8 cellular contexts compared by ENCODE assay signal in the genomic region with DNA sequence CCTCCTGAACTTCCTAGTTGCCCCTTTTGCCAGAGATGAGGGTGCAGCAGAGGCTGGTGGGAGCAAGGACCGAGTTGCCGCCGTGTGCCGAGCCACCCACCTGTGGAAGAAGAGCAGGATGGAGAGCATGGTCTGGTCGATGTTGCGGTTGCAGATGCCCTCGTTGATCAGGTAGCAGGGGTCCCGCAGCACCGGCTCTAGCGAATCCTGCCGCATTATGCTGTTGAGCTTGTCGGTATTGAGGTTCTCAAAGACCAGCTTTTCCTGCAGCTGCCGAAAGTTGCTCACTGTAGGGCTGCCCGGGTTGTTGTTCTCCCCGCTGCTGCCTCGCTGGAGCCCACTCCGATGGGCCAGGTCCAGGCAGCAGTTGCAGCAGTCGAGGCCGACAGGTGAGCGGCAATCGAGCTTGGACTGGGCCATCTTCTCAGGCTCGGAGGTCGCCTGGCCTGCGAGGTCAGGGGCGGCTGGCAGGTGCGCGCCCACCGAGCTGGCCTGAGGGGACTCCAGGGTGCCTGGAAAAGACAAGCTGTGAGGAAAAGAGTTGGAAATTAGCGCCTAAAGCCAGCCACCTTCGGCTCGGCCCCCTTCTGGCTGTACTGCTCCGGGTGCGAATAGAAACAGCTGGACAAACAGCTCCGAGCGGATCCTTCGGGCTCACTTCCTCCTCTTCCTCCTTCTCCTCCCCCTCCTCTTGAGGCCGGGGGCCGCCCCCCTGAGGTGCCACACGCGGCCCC. TPM values are rescaled to one million over a fixed set of nuclear protein-coding genes. Genes with fewer than 3 reads are reported as not detected.
DNase-seq lines count a peak whose midpoint lies in the region; ATAC-seq and TF ChIP-seq lines count a peak whose summit lies in the region.

No MANE protein-coding gene starts in this region.

- H3K36me3 ChIP-seq in H7 (replicated peaks; ENCODE audit: control insufficient read depth, insufficient read depth, low read length) (no peaks in the 10 kb centered on the region), Peyer's patch (no peaks in the 10 kb centered on the region), osteoblast (ENCODE audit: insufficient read depth, low read length) (no peaks in the 10 kb centered on the region)

- DNase-seq in CD4-positive, alpha-beta T cell, result peak in 1 of 10 experiments; percentile 4
- DNase-seq in H7 (peak; percentile 43), Peyer's patch (peak in 1 of 3 donors; percentile 53), epithelial cell of proximal tubule (ENCODE audit: low read depth) (no peak), osteoblast (ENCODE audit: insufficient read length, low spot score, missing footprints) (no peak), GM03348 (ENCODE audit: low spot score) (no peak), Kasumi-1 (lab: John Stamatoyannopoulos, UW) (no peak), hepatic stellate cell (ENCODE audit: low spot score) (no peak)

- CTCF ChIA-PET in CD4-positive, alpha-beta T cell (lab: Charles Lee), result interaction anchor here (1.3 to 4.9 kb wide), 4 partner anchors 57 to 117 kb away, joined by 3 to 92 read pairs (median 44); no protein-coding TSS in a partner anchor

- intact Hi-C loops in CD4-positive, alpha-beta T cell (cut with DNase I, micrococcal nuclease), result loop anchor here in 1 of 2 experiments (2.0 to 10.0 kb wide), 7 partner anchors 32 to 878 kb away; partner anchors contain the start of genes MID2 and RBM41

- H4K20me1 ChIP-seq in osteoblast (ENCODE audit: insufficient read depth, low read length), result no peaks in the 10 kb centered on the region

- H3K4me3 ChIP-seq in H7 (ENCODE audit: insufficient read depth, low read depth, low read length) (peak overlapping the region; percentile 54), Peyer's patch (peak overlapping the region; percentile 47 to 76 (median 54)), epithelial cell of proximal tubule (ENCODE audit: low read depth, low read length) (peak overlapping the region; percentile 63), osteoblast (ENCODE audit: insufficient read depth, low read length) (peak overlapping the region; percentile 65)

- ATAC-seq in CD4-positive, alpha-beta T cell (ENCODE audit: poor library complexity), result no peak

- no peaks in the 10 kb centered on the region for H3K79me2 ChIP-seq in osteoblast (ENCODE audit: insufficient read depth, low read length)

- H3K4me1 ChIP-seq in Peyer's patch (peaks cover 0 to 4% (median 0%) of the 10 kb centered on the region in 4 donors), osteoblast (ENCODE audit: insufficient read depth, low read length) (no peaks in the 10 kb centered on the region)

- no peaks in the 10 kb centered on the region for H3K9me3 ChIP-seq in CD4-positive, alpha-beta T cell (ENCODE audit: control insufficient read depth, low read length)
- H3K9me3 ChIP-seq in Peyer's patch (no peaks in the 10 kb centered on the region), osteoblast (ENCODE audit: low read depth, low read length) (no peaks in the 10 kb centered on the region)

- H3K36me3 Mint-ChIP-seq in CD4-positive, alpha-beta T cell (ENCODE audit: low read depth), result peaks cover 17% of the 10 kb centered on the region

- H3K27me3 ChIP-seq in CD4-positive, alpha-beta T cell (ENCODE audit: control insufficient read depth, insufficient read depth, low read length), result no peaks in the 10 kb centered on the region
- H3K27me3 ChIP-seq in H7 (ENCODE audit: control insufficient read depth, insufficient read depth, low read length) (peaks cover 36% of the 10 kb centered on the region), Peyer's patch (no peaks in the 10 kb centered on the region), osteoblast (ENCODE audit: insufficient read depth, low read length) (peaks cover 29% of the 10 kb centered on the region)

- peak overlapping the region; percentile 84 for H3K4me2 ChIP-seq in osteoblast (ENCODE audit: insufficient read depth, low read length)

- TF ChIP-seq CTCF in CD4-positive, alpha-beta T cell (IDR thresholded peaks at IDR 0.05), result no peak
- TF ChIP-seq CTCF in Peyer's patch (IDR thresholded peaks at IDR 0.05) (no peak), epithelial cell of proximal tubule (conservative IDR thresholded peaks at IDR 0.05; ENCODE audit: low read depth, low read length) (no peak), osteoblast (IDR thresholded peaks at IDR 0.05; ENCODE audit: extremely low read depth, low read depth, low read length) (no peak)

- no peak for TF ChIP-seq POLR2A in Peyer's patch (IDR thresholded peaks at IDR 0.05)

- H3K4me1 Mint-ChIP-seq in CD4-positive, alpha-beta T cell (ENCODE audit: low read depth), result peaks cover 32% of the 10 kb centered on the region

- no peaks in the 10 kb centered on the region for H3K9me3 Mint-ChIP-seq in CD4-positive, alpha-beta T cell

- peak overlapping the region; percentile 52 for H2AFZ ChIP-seq in osteoblast (ENCODE audit: low read length)

- peak overlapping the region; percentile 87 for H3K4me3 Mint-ChIP-seq in CD4-positive, alpha-beta T cell

- H3K27ac Mint-ChIP-seq in CD4-positive, alpha-beta T cell, result peak overlapping the region; percentile 80

- no peaks in the 10 kb centered on the region for H3K27me3 Mint-ChIP-seq in CD4-positive, alpha-beta T cell

- POLR2A ChIA-PET in CD4-positive, alpha-beta T cell (lab: Charles Lee), result interaction anchor here (1.1 to 4.6 kb wide), 9 partner anchors 31 to 147 kb away, joined by 3 to 68 read pairs (median 18); partner anchors contain the start of gene PRPS1

- no peak overlapping the region for H3K27ac ChIP-seq in CD4-positive, alpha-beta T cell (ENCODE audit: low read depth, low read length)
- H3K27ac ChIP-seq in Peyer's patch (peak overlapping the region; percentile 68 to 85 (median 78)), osteoblast (ENCODE audit: low read depth, low read length) (no peak overlapping the region)

RNA-seq across cellular contexts. Expression of gene TSC22D3, which starts 0.4 kb away (rescaled TPM):
- 1,000 to 10,000 TPM; 3,132 to 3,144 TPM for total RNA-seq in CD4-positive, alpha-beta T cell
- total RNA-seq in H7 (2014; rRNA removed; shearing (Covaris generic)), result 46.2 and 55.0 TPM in 2 replicates
- total RNA-seq in Peyer's patch, result 1,000 to 10,000 TPM in 1 of 4 donors, 100 to 1,000 TPM in 3; 185 to 1,146 (median 313) TPM
- total RNA-seq in epithelial cell of proximal tubule, result 18.7 and 32.9 TPM in 2 replicates
- 57.2 and 62.2 TPM in 2 replicates for total RNA-seq in osteoblast

RNA-seq across cellular contexts. Expression of gene NCBP2L, which starts 2.4 kb away (rescaled TPM):
- total RNA-seq in CD4-positive, alpha-beta T cell, result not detected
- not detected in 2 replicates for total RNA-seq in H7 (2014; rRNA removed; shearing (Covaris generic))
- total RNA-seq in Peyer's patch (not detected), epithelial cell of proximal tubule (not detected in 2 replicates), osteoblast (not detected in 2 replicates)

RNA-seq across cellular contexts. Expression of gene MID2, which starts 50.5 kb away (rescaled TPM):
- 10 to 100 TPM; 15.7 to 16.9 TPM for total RNA-seq in CD4-positive, alpha-beta T cell
- 8.4 and 9.4 TPM in 2 replicates for total RNA-seq in H7 (2014; rRNA removed; shearing (Covaris generic))
- 10 to 100 TPM in 1 of 4 donors, 1 to 10 TPM in 3; 4.9 to 10.2 (median 8.1) TPM for total RNA-seq in Peyer's patch
- total RNA-seq in epithelial cell of proximal tubule, result 6.1 and 11.0 TPM in 2 replicates
- 19.9 and 23.6 TPM in 2 replicates for total RNA-seq in osteoblast

Comparison
In these comparisons a context has a peak if more than half of its experiments do, and no peak if none do; other contexts are left out.
1. H3K27ac ChIP-seq: peak in Peyer's patch (4 of 4); none in CD4-positive, alpha-beta T cell (single experiment) and osteoblast (single experiment).
2. Peak in every context shown above with its lines, with median percentiles within 50 percentile points of each other: H3K4me3 ChIP-seq.